In the genomic region with DNA sequence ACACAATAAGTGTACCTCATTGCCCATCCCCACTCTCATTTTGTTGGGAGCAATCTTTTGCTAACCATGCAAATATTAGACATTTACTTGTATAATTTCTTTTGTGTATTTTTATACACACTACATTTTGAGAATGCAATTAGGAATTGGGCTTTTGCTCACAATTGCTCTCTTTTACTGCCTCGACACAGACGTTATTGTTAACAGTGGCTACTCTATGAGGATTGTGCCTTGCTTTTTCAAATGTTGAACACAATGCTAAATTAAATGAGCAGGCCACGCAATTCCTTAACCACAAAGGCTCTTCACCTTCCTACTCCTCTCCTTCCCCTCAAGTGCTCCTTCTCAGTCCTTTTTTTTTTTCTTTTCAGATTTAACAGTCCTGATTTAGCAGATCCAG, we compare ENCODE assay signal across 20 cellular contexts. TPM values are rescaled to one million over a fixed set of nuclear protein-coding genes. Genes with fewer than 3 reads are reported as not detected.
DNase-seq lines count a peak whose midpoint lies in the region; ATAC-seq and TF ChIP-seq lines count a peak whose summit lies in the region.
"Had no signal": no experiment of that assay in that cellular context is flagged by ENCODE, and none has a peak within 500 bp of the region (broad histone marks: within the 10 kb centered on the region; RNA-seq: fewer than 3 reads in every experiment).

No MANE protein-coding gene starts in this region.

- no peaks in the 10 kb centered on the region for H3K4me1 Mint-ChIP-seq in activated CD8-positive, alpha-beta T cell treated with anti-CD3 and anti-CD28 coated beads, Interleukin-2, amount 10 ng/mL, durations not matched to agents 7 days and 5 days (ENCODE audit: low read depth)
- H3K4me1 Mint-ChIP-seq in activated CD8-positive, alpha-beta T cell treated with anti-CD3 and anti-CD28 coated beads for 36 hours (ENCODE audit: low read depth), result no peaks in the 10 kb centered on the region

- no peak overlapping the region for H3K4me3 Mint-ChIP-seq in activated CD8-positive, alpha-beta T cell treated with anti-CD3 and anti-CD28 coated beads, Interleukin-2, amount 10 ng/mL, durations not matched to agents 7 days and 5 days
- no peak overlapping the region for H3K4me3 Mint-ChIP-seq in activated CD8-positive, alpha-beta T cell treated with anti-CD3 and anti-CD28 coated beads for 36 hours
- H3K4me3 Mint-ChIP-seq: H9 had no signal

- no peak overlapping the region for H3K4me3 ChIP-seq in tibial nerve
- H3K4me3 ChIP-seq: GM23248 had no signal

- H3K27me3 ChIP-seq in tibial nerve, result no peaks in the 10 kb centered on the region

- DNase-seq in activated CD8-positive, alpha-beta T cell treated with anti-CD3 and anti-CD28 coated beads, Interleukin-2, amount 10 ng/mL, durations not matched to agents 7 days and 5 days, result no peak
- DNase-seq in activated CD8-positive, alpha-beta T cell treated with anti-CD3 and anti-CD28 coated beads for 36 hours, result no peak
- DNase-seq in globus pallidus (ENCODE audit: low spot score) (peak; percentile 86), pons (ENCODE audit: low spot score) (peak; percentile 95), tibial nerve (ENCODE audit: low spot score in 2 of 2) (no peak), NCI-H1694 (lab: John Stamatoyannopoulos, UW) (no peak)
- DNase-seq: GM23248, H9, IMR-90, MM.1S, NCI-H2029 treated with DMSO at 0.1 percent for 48 hours, NCI-H446 treated with DMSO at 0.1 percent for 48 hours, NCI-H526, SHP77 had no signal

- no peaks in the 10 kb centered on the region for H3K36me3 ChIP-seq in tibial nerve

- no peaks in the 10 kb centered on the region for H3K9me3 Mint-ChIP-seq in activated CD8-positive, alpha-beta T cell treated with anti-CD3 and anti-CD28 coated beads, Interleukin-2, amount 10 ng/mL, durations not matched to agents 7 days and 5 days (ENCODE audit: insufficient read depth)
- H3K9me3 Mint-ChIP-seq in activated CD8-positive, alpha-beta T cell treated with anti-CD3 and anti-CD28 coated beads for 36 hours, result no peaks in the 10 kb centered on the region

- TF ChIP-seq POLR2A in tibial nerve (IDR thresholded peaks at IDR 0.05) (no peak), GM18505 (IDR thresholded peaks at IDR 0.05; ENCODE audit: borderline replicate concordance, extremely low read depth, insufficient read depth, insufficient read length) (no peak)

- TF ChIP-seq CTCF in activated CD8-positive, alpha-beta T cell treated with anti-CD3 and anti-CD28 coated beads for 36 hours (IDR thresholded peaks at IDR 0.05), result no peak
- TF ChIP-seq CTCF in tibial nerve (IDR thresholded peaks at IDR 0.05), result no peak

- H3K27me3 Mint-ChIP-seq in activated CD8-positive, alpha-beta T cell treated with anti-CD3 and anti-CD28 coated beads, Interleukin-2, amount 10 ng/mL, durations not matched to agents 7 days and 5 days (ENCODE audit: low read depth), result peaks cover 15% of the 10 kb centered on the region
- H3K27me3 Mint-ChIP-seq in activated CD8-positive, alpha-beta T cell treated with anti-CD3 and anti-CD28 coated beads for 36 hours, result peaks cover 9% of the 10 kb centered on the region

- no peaks in the 10 kb centered on the region for H3K9me3 ChIP-seq in tibial nerve

- 45 to 59% methylated on average over 3 of the region's 3 CpGs for WGBS in tibial nerve, 2 donors

- peaks cover 0 to 8% (median 3%) of the 10 kb centered on the region in 4 donors for H3K4me1 ChIP-seq in tibial nerve

- peak overlapping the region; percentile 35 for H3K27ac Mint-ChIP-seq in activated CD8-positive, alpha-beta T cell treated with anti-CD3 and anti-CD28 coated beads, Interleukin-2, amount 10 ng/mL, durations not matched to agents 7 days and 5 days
- H3K27ac Mint-ChIP-seq in activated CD8-positive, alpha-beta T cell treated with anti-CD3 and anti-CD28 coated beads for 36 hours, result no peak overlapping the region
- H3K27ac Mint-ChIP-seq: H9 had no signal

- no peak for TF ChIP-seq EP300 in tibial nerve (IDR thresholded peaks at IDR 0.05)

- peak overlapping the region in 3 of 4 donors; percentile 7 to 80 (median 73) for H3K27ac ChIP-seq in tibial nerve
- H3K27ac ChIP-seq: 22Rv1, GM23248, KMS-11, RWPE1 had no signal

- CTCF ChIA-PET in activated CD8-positive, alpha-beta T cell treated with anti-CD3 and anti-CD28 coated beads, Interleukin-2, amount 10 ng/mL, durations not matched to agents 7 days and 5 days (lab: Charles Lee), result interaction anchor here (1.5 to 2.2 kb wide), 2 partner anchors 10 kb away, joined by 3 to 8 read pairs; no protein-coding TSS in a partner anchor
- CTCF ChIA-PET in activated CD8-positive, alpha-beta T cell treated with anti-CD3 and anti-CD28 coated beads for 36 hours (lab: Charles Lee), result interaction anchor here (2.1 kb wide), 1 partner anchor 10 kb away, joined by 10 read pairs; no protein-coding TSS in a partner anchor

- POLR2A ChIA-PET in activated CD8-positive, alpha-beta T cell treated with anti-CD3 and anti-CD28 coated beads, Interleukin-2, amount 10 ng/mL, durations not matched to agents 7 days and 5 days (lab: Charles Lee), result no interaction called here
- POLR2A ChIA-PET in activated CD8-positive, alpha-beta T cell treated with anti-CD3 and anti-CD28 coated beads for 36 hours (lab: Charles Lee), result no interaction called here

- H3K36me3 Mint-ChIP-seq in activated CD8-positive, alpha-beta T cell treated with anti-CD3 and anti-CD28 coated beads, Interleukin-2, amount 10 ng/mL, durations not matched to agents 7 days and 5 days (ENCODE audit: low read depth), result no peaks in the 10 kb centered on the region
- H3K36me3 Mint-ChIP-seq in activated CD8-positive, alpha-beta T cell treated with anti-CD3 and anti-CD28 coated beads for 36 hours (ENCODE audit: low read depth), result no peaks in the 10 kb centered on the region

- intact Hi-C loops in activated CD8-positive, alpha-beta T cell treated with anti-CD3 and anti-CD28 coated beads for 36 hours (cut with micrococcal nuclease), result no loop called here

- ATAC-seq in activated CD8-positive, alpha-beta T cell treated with anti-CD3 and anti-CD28 coated beads, Interleukin-2, amount 10 ng/mL, durations not matched to agents 7 days and 5 days, result no peak
- no peak for ATAC-seq in activated CD8-positive, alpha-beta T cell treated with anti-CD3 and anti-CD28 coated beads for 36 hours
- ATAC-seq in GM18505 (IDR thresholded peaks at IDR 0.05; ENCODE audit: unreplicated experiment) (no peak), HG02610 (IDR thresholded peaks at IDR 0.05; ENCODE audit: unreplicated experiment) (no peak)
- ATAC-seq: Panc1 had no signal

RNA-seq across cellular contexts. Expression of gene HPF1, which starts 42.8 kb away (rescaled TPM):
- 10 to 100 TPM; 16.4 to 17.4 TPM for total RNA-seq in activated CD8-positive, alpha-beta T cell treated with anti-CD3 and anti-CD28 coated beads, Interleukin-2, amount 10 ng/mL, durations not matched to agents 7 days and 5 days
- 10 to 100 TPM; 20.4 to 28.2 TPM for total RNA-seq in activated CD8-positive, alpha-beta T cell treated with anti-CD3 and anti-CD28 coated beads for 36 hours
- total RNA-seq in tibial nerve, result 10 to 100 TPM; 14.1 to 33.9 (median 24.5) TPM

Comparison
In these comparisons a context has a peak if more than half of its experiments do, and no peak if none do; other contexts are left out.
1. DNase-seq: peak in globus pallidus (single experiment) and pons (single experiment); none in activated CD8-positive, alpha-beta T cell treated with anti-CD3 and anti-CD28 coated beads, Interleukin-2, amount 10 ng/mL, durations not matched to agents 7 days and 5 days (single experiment), activated CD8-positive, alpha-beta T cell treated with anti-CD3 and anti-CD28 coated beads for 36 hours (single experiment), tibial nerve (0 of 2) and NCI-H1694 (single experiment).